29 cellular contexts compared by ENCODE assay signal in the genomic region with DNA sequence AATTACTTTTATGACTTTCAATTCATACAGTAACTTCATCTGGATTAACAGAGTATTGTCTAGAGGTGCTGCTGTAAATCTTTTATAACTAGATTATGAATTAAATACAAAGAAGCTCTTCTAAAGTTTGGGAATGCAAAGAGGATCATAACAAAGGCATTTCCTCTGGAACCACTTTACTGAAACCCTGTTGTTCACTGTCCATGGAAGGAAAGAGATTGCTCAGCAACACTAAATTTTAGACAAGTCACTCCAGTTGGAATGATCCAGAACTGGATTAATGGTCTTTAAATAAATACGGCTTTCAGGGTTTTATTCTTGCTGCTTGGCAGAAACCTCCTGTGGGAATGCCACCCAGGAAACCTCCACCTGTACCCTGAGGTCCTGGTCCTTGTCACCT.
"Had no signal": no experiment of that assay in that cellular context is flagged by ENCODE, and none has a peak within 500 bp of the region (broad histone marks: within the 10 kb centered on the region; RNA-seq: fewer than 3 reads in every experiment).

No MANE protein-coding gene starts in this region.

- H3K4me3 ChIP-seq: adrenal gland, ascending aorta, coronary artery, gastroesophageal sphincter, left lung, lower lobe of right lung, ovary, prostate gland, sigmoid colon, vagina had no signal

- H3K27ac ChIP-seq: adrenal gland, ascending aorta, coronary artery, gastroesophageal sphincter, left lung, lower lobe of right lung, ovary, prostate gland, sigmoid colon, vagina, WERI-Rb-1 had no signal

- H3K9me3 ChIP-seq: adrenal gland, ascending aorta, gastroesophageal sphincter, left lung, lower lobe of right lung, ovary, prostate gland, sigmoid colon, vagina had no signal

- H3K36me3 ChIP-seq: adrenal gland, ascending aorta, gastroesophageal sphincter, left lung, lower lobe of right lung, ovary, prostate gland, sigmoid colon, vagina, WERI-Rb-1 had no signal

- DNase-seq: activated CD4-positive, alpha-beta T cell treated with anti-CD3 and anti-CD28 coated beads for 48 hours; activated CD4-positive, alpha-beta T cell treated with anti-CD3 and anti-CD28 coated beads, Interleukin-2, amount 50 U/mL, for 48 hours; activated CD8-positive, alpha-beta memory T cell treated with anti-CD3 and anti-CD28 coated beads, Interleukin-2, amount 50 U/mL, for 4 hours; activated effector memory CD4-positive, alpha-beta T cell treated with anti-CD3 and anti-CD28 coated beads, Interleukin-2, amount 50 U/mL, for 16 hours; activated naive CD4-positive, alpha-beta T cell treated with anti-CD3 and anti-CD28 coated beads for 36 hours; activated naive CD8-positive, alpha-beta T cell treated with anti-CD3 and anti-CD28 coated beads for 36 hours; activated T-cell treated with anti-CD3 and anti-CD28 coated beads, Interleukin-2, amount 50 U/mL, for 1 hour; adrenal gland; effector memory CD8-positive, alpha-beta T cell; erythroblast; head of caudate nucleus; hypothalamus; left lung; lower lobe of right lung; naive B cell; ovary; retina; sigmoid colon; small intestine; stimulated activated CD4-positive, alpha-beta T cell treated with anti-CD3 and anti-CD28 coated beads, Interleukin-4, amount 100 ng/mL, for 24 hours; T-helper 9 cell; WERI-Rb-1 had no signal

- H3K4me1 ChIP-seq: adrenal gland, ascending aorta, left lung, lower lobe of right lung, prostate gland, sigmoid colon, vagina had no signal

- H3K27me3 ChIP-seq: adrenal gland, ascending aorta, gastroesophageal sphincter, left lung, ovary, sigmoid colon, vagina had no signal

- ATAC-seq: activated CD4-positive, CD25-positive, alpha-beta regulatory T cell treated with anti-CD3 and anti-CD28 coated beads, Interleukin-2, amount 50 U/mL, for 24 hours; effector memory CD8-positive, alpha-beta T cell; gastroesophageal sphincter; left lung; lower lobe of right lung; stimulated activated effector memory CD8-positive, alpha-beta T cell treated with anti-CD3 and anti-CD28 coated beads, Interleukin-12 subunit alpha, Interleukin-12 subunit beta, amount 100 ng/mL, for 72 hours had no signal
